ENCODE assay signal across 3 cellular contexts in the genomic region with DNA sequence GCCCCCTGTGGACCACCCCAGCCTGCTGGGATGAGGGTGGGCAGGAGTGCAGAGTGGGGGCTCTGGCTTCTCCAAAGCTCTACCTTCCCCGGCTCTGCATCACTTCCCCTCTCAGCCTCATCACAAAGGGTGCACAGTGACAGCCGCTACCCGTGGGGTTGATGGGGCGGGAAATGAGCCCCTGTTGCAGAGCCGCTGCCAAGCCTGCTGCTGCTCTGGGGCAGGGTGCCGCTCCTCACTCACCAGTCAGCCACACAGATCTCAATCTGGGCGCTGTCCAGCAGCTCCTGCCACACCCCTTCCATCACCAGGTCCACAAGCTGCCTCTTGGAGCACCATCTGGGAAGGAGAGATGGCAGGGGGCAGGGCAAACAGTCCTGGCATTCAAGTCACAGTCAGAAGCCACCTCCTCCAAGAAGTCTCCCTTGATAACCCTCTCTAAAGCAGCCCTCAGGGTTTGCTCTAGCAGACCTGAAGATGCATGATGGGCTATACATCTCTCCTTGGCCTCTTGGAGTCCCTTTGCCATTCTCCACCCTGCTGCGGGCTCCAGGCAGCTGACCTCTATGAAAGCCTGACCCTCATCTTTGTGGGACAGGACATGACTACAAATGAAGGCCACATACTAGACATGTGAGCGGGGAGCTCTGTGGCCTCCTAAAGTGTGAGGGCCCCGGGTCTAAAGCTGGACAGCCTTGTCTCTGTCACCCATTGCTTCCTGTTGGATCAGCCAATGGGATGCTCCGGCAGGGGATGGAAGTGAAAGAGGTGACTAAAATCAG.
A peak's percentile ranks its signal among the peaks of the same experiment; 100 is the strongest.
TF ChIP-seq lines count a peak whose summit lies in the region.

No MANE protein-coding gene starts in this region.

TF ChIP-seq in SK-N-SH, 30 proteins besides CTCF, POLR2A, EP300 and RAD21:
- TF ChIP-seq RXRA (IDR thresholded peaks at IDR 0.05; ENCODE audit: borderline replicate concordance, low read depth) (no peak), TAF1 (IDR thresholded peaks at IDR 0.05; ENCODE audit: borderline replicate concordance, low read depth, low read length) (no peak), SMC3 (IDR thresholded peaks at IDR 0.05; ENCODE audit: low read depth, low read length) (no peak)
- TF ChIP-seq, protein P1, sequence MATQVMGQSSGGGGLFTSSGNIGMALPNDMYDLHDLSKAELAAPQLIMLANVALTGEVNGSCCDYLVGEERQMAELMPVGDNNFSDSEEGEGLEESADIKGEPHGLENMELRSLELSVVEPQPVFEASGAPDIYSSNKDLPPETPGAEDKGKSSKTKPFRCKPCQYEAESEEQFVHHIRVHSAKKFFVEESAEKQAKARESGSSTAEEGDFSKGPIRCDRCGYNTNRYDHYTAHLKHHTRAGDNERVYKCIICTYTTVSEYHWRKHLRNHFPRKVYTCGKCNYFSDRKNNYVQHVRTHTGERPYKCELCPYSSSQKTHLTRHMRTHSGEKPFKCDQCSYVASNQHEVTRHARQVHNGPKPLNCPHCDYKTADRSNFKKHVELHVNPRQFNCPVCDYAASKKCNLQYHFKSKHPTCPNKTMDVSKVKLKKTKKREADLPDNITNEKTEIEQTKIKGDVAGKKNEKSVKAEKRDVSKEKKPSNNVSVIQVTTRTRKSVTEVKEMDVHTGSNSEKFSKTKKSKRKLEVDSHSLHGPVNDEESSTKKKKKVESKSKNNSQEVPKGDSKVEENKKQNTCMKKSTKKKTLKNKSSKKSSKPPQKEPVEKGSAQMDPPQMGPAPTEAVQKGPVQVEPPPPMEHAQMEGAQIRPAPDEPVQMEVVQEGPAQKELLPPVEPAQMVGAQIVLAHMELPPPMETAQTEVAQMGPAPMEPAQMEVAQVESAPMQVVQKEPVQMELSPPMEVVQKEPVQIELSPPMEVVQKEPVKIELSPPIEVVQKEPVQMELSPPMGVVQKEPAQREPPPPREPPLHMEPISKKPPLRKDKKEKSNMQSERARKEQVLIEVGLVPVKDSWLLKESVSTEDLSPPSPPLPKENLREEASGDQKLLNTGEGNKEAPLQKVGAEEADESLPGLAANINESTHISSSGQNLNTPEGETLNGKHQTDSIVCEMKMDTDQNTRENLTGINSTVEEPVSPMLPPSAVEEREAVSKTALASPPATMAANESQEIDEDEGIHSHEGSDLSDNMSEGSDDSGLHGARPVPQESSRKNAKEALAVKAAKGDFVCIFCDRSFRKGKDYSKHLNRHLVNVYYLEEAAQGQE (IDR thresholded peaks at IDR 0.05; ENCODE audit: low read depth, low read length), result peak; percentile 74; the same call in 1 of the 2 replicates
TF ChIP-seq in SK-N-SH: peak in this region for 1.

TF ChIP-seq in SK-N-SH treated with all-trans-retinoic acid at 6 μM for 48 hours, 23 proteins besides CTCF, POLR2A, EP300 and RAD21 (continues in another document):
- TF ChIP-seq ZNF8 (CRISPR knock-in tag; IDR thresholded peaks at IDR 0.05), result no peak
- TF ChIP-seq, protein P2, sequence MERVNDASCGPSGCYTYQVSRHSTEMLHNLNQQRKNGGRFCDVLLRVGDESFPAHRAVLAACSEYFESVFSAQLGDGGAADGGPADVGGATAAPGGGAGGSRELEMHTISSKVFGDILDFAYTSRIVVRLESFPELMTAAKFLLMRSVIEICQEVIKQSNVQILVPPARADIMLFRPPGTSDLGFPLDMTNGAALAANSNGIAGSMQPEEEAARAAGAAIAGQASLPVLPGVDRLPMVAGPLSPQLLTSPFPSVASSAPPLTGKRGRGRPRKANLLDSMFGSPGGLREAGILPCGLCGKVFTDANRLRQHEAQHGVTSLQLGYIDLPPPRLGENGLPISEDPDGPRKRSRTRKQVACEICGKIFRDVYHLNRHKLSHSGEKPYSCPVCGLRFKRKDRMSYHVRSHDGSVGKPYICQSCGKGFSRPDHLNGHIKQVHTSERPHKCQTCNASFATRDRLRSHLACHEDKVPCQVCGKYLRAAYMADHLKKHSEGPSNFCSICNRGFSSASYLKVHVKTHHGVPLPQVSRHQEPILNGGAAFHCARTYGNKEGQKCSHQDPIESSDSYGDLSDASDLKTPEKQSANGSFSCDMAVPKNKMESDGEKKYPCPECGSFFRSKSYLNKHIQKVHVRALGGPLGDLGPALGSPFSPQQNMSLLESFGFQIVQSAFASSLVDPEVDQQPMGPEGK (CRISPR knock-in tag; IDR thresholded peaks at IDR 0.05; ENCODE audit: borderline replicate concordance), result no peak
- TF ChIP-seq ZNF565 (CRISPR knock-in tag; conservative IDR thresholded peaks at IDR 0.05; ENCODE audit: low read depth), result no peak
- no peak for TF ChIP-seq ZC3H10 (CRISPR knock-in tag; IDR thresholded peaks at IDR 0.05)
- no peak for TF ChIP-seq TCF4 (CRISPR knock-in tag; IDR thresholded peaks at IDR 0.05; ENCODE audit: borderline replicate concordance)
- TF ChIP-seq, protein P3, sequence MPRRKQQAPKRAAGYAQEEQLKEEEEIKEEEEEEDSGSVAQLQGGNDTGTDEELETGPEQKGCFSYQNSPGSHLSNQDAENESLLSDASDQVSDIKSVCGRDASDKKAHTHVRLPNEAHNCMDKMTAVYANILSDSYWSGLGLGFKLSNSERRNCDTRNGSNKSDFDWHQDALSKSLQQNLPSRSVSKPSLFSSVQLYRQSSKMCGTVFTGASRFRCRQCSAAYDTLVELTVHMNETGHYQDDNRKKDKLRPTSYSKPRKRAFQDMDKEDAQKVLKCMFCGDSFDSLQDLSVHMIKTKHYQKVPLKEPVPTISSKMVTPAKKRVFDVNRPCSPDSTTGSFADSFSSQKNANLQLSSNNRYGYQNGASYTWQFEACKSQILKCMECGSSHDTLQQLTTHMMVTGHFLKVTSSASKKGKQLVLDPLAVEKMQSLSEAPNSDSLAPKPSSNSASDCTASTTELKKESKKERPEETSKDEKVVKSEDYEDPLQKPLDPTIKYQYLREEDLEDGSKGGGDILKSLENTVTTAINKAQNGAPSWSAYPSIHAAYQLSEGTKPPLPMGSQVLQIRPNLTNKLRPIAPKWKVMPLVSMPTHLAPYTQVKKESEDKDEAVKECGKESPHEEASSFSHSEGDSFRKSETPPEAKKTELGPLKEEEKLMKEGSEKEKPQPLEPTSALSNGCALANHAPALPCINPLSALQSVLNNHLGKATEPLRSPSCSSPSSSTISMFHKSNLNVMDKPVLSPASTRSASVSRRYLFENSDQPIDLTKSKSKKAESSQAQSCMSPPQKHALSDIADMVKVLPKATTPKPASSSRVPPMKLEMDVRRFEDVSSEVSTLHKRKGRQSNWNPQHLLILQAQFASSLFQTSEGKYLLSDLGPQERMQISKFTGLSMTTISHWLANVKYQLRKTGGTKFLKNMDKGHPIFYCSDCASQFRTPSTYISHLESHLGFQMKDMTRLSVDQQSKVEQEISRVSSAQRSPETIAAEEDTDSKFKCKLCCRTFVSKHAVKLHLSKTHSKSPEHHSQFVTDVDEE (CRISPR knock-in tag; IDR thresholded peaks at IDR 0.05), result no peak
- no peak for TF ChIP-seq ZFP3 (CRISPR knock-in tag; IDR thresholded peaks at IDR 0.05)
- TF ChIP-seq OSR1 (CRISPR knock-in tag; IDR thresholded peaks at IDR 0.05), result no peak
- no peak for TF ChIP-seq ESRRG (CRISPR knock-in tag; IDR thresholded peaks at IDR 0.05)
- TF ChIP-seq ISL1 (CRISPR knock-in tag; IDR thresholded peaks at IDR 0.05), result no peak
- no peak for TF ChIP-seq ARNTL (CRISPR knock-in tag; IDR thresholded peaks at IDR 0.05; ENCODE audit: borderline replicate concordance, low read depth)
- TF ChIP-seq, protein P4, sequence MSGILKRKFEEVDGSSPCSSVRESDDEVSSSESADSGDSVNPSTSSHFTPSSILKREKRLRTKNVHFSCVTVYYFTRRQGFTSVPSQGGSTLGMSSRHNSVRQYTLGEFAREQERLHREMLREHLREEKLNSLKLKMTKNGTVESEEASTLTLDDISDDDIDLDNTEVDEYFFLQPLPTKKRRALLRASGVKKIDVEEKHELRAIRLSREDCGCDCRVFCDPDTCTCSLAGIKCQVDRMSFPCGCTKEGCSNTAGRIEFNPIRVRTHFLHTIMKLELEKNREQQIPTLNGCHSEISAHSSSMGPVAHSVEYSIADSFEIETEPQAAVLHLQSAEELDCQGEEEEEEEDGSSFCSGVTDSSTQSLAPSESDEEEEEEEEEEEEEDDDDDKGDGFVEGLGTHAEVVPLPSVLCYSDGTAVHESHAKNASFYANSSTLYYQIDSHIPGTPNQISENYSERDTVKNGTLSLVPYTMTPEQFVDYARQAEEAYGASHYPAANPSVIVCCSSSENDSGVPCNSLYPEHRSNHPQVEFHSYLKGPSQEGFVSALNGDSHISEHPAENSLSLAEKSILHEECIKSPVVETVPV (CRISPR knock-in tag; IDR thresholded peaks at IDR 0.05), result no peak
- TF ChIP-seq BACH2 (CRISPR knock-in tag; IDR thresholded peaks at IDR 0.05; ENCODE audit: borderline replicate concordance), result no peak
- TF ChIP-seq ZNF70 (CRISPR knock-in tag; IDR thresholded peaks at IDR 0.05), result no peak
- no peak for TF ChIP-seq GLIS3 (CRISPR knock-in tag; IDR thresholded peaks at IDR 0.05)
- no peak for TF ChIP-seq RARB (CRISPR knock-in tag; IDR thresholded peaks at IDR 0.05)
- no peak for TF ChIP-seq CSDC2 (CRISPR knock-in tag; IDR thresholded peaks at IDR 0.05)
- TF ChIP-seq TOX (CRISPR knock-in tag; IDR thresholded peaks at IDR 0.05; ENCODE audit: borderline replicate concordance), result no peak

TF ChIP-seq in HCT116, 20 proteins besides CTCF, POLR2A, EP300 and RAD21:
- TF ChIP-seq, protein P1 (IDR thresholded peaks at IDR 0.05; ENCODE audit: low read depth), result peak; percentile 45
- TF ChIP-seq, protein P5, sequence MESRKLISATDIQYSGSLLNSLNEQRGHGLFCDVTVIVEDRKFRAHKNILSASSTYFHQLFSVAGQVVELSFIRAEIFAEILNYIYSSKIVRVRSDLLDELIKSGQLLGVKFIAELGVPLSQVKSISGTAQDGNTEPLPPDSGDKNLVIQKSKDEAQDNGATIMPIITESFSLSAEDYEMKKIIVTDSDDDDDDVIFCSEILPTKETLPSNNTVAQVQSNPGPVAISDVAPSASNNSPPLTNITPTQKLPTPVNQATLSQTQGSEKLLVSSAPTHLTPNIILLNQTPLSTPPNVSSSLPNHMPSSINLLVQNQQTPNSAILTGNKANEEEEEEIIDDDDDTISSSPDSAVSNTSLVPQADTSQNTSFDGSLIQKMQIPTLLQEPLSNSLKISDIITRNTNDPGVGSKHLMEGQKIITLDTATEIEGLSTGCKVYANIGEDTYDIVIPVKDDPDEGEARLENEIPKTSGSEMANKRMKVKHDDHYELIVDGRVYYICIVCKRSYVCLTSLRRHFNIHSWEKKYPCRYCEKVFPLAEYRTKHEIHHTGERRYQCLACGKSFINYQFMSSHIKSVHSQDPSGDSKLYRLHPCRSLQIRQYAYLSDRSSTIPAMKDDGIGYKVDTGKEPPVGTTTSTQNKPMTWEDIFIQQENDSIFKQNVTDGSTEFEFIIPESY (IDR thresholded peaks at IDR 0.05; ENCODE audit: extremely low read depth, insufficient replicate concordance, low read length), result no peak
